8 cellular contexts compared by ENCODE assay signal in the genomic region with DNA sequence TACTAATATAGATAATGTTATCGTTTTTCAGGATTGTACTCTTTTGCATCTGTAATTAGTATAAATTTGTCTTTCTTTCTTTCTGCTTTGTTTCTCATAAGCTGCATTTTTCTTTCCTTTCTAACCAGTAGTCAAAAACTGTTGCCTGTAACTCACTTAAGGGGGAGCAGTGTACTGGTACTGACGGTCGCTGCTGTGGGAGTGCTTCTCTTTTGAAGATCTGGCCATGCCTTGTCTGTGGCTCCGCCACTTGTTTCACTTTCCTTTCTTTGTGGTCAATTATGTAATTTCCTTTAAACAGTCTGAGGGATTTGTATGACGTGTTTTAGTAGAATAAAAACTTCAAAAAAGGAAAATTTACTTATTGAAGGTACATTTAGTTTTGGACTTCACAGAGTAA. TPM values are rescaled to one million over a fixed set of nuclear protein-coding genes. Genes with fewer than 3 reads are reported as not detected.
DNase-seq lines count a peak whose midpoint lies in the region; ATAC-seq lines count a peak whose summit lies in the region.

No MANE protein-coding gene starts in this region.

- DNase-seq in Right ventricle myocardium inferior (ENCODE audit: missing footprints): no peak
- no peak for DNase-seq in cardiac septum (ENCODE audit: low spot score)
- DNase-seq in effector CD8-positive, alpha-beta T cell (lab: John Stamatoyannopoulos, UW): peak; percentile 67
- DNase-seq in stimulated activated CD4-positive, alpha-beta T cell treated with anti-CD3 and anti-CD28 coated beads, Interleukin-4, amount 100 ng/mL, for 4 hours: peak; percentile 23 to 82
- DNase-seq in NCI-H446 (lab: John Stamatoyannopoulos, UW): no peak
- no peak for DNase-seq in NCI-H82 treated with DMSO at 0.1 percent for 48 hours (lab: John Stamatoyannopoulos, UW; ENCODE audit: unreplicated experiment)

- intact Hi-C loops in Right ventricle myocardium inferior (cut with DNase I): no loop called here
- intact Hi-C loops in cardiac septum (cut with DNase I): no loop called here

- ATAC-seq in Right ventricle myocardium inferior (peak; percentile 46), HG03354 (IDR thresholded peaks at IDR 0.05; ENCODE audit: poor library complexity, severe bottlenecking, unreplicated experiment) (peak; percentile 98)
- peak; percentile 93 to 95 for ATAC-seq in activated CD4-positive, CD25-positive, alpha-beta regulatory T cell treated with anti-CD3 and anti-CD28 coated beads, Interleukin-2, amount 50 U/mL, for 24 hours

RNA-seq across cellular contexts. Expression of a gene that starts 37.0 kb away (rescaled TPM):
- total RNA-seq in Right ventricle myocardium inferior: 45.9 TPM
- 42.3 TPM for total RNA-seq in cardiac septum

RNA-seq across cellular contexts. Expression of a gene that starts 57.4 kb away (rescaled TPM):
- 58.4 TPM for total RNA-seq in Right ventricle myocardium inferior
- total RNA-seq in cardiac septum: 50.5 TPM

RNA-seq across cellular contexts. Expression of a gene that starts 57.5 kb away (rescaled TPM):
- total RNA-seq in Right ventricle myocardium inferior: 32.0 TPM
- total RNA-seq in cardiac septum: 33.0 TPM

Comparison
In these comparisons a context has a peak if more than half of its experiments do, and no peak if none do; other contexts are left out.
1. ATAC-seq: peak in every context shown above with its lines; median percentile 98 in HG03354; 94 in activated CD4-positive, CD25-positive, alpha-beta regulatory T cell treated with anti-CD3 and anti-CD28 coated beads, Interleukin-2, amount 50 U/mL, for 24 hours; 46 in Right ventricle myocardium inferior.
2. DNase-seq: peak in effector CD8-positive, alpha-beta T cell (single experiment) and stimulated activated CD4-positive, alpha-beta T cell treated with anti-CD3 and anti-CD28 coated beads, Interleukin-4, amount 100 ng/mL, for 4 hours (2 of 2); none in Right ventricle myocardium inferior (single experiment), cardiac septum (single experiment), NCI-H446 (0 of 2) and NCI-H82 treated with DMSO at 0.1 percent for 48 hours (single experiment).